9 cellular contexts compared by ENCODE assay signal in the genomic region with DNA sequence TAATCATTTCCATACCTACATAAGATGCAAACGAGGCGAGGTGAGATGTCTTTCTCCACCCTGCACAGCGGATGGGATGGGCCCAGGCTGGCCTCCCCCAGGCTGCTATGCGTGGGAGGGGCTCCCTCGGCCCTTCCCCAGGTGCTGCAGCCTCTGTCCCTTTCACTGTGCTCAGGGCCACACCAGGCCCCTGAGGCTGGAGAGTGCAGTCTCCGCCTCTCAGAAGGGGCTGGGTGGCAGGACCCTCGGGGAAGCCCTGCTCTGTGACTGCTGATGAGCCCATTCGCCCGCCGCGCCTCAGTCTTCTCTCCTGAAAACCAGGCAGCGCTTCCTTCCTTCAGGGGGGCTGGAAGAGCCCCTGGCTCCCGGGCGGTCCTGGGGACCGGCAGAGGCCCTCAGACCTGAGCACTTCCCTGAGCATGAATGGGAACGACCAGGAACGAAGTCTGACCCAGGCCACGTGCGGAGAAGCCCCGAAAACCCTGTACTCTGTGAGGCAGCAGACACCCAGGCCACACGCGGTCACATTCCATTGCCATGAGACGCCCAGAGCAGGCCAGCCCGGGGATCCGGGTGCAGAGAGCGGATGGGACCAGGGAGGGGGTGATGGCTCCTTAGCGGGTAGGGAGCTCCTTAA. TPM values are rescaled to one million over a fixed set of nuclear protein-coding genes. Genes with fewer than 3 reads are reported as not detected.
DNase-seq lines count a peak whose midpoint lies in the region; ATAC-seq, FAIRE-seq and TF ChIP-seq lines count a peak whose summit lies in the region.
"Had no signal": no experiment of that assay in that cellular context is flagged by ENCODE, and none has a peak within 500 bp of the region (broad histone marks: within the 10 kb centered on the region; RNA-seq: fewer than 3 reads in every experiment).

No MANE protein-coding gene starts in this region.

- no peak overlapping the region for H3K27ac ChIP-seq in Karpas-422 (ENCODE audit: low read length)
- peak overlapping the region in 1 of 2 donors; percentile 20 for H3K27ac ChIP-seq in lung (ENCODE audit: low read depth in 1 of 2, low read length in 1 of 2)
- peak overlapping the region; percentile 11 for H3K27ac ChIP-seq in upper lobe of right lung

- H3K36me3 ChIP-seq in Karpas-422 (ENCODE audit: insufficient read depth, low read length) (no peaks in the 10 kb centered on the region), lung (ENCODE audit: control insufficient read depth in 2 of 2, insufficient read depth in 2 of 2, low read length in 2 of 2) (no peaks in the 10 kb centered on the region), upper lobe of right lung (no peaks in the 10 kb centered on the region)

- no peaks in the 10 kb centered on the region for H3K9me3 ChIP-seq in Karpas-422 (ENCODE audit: low read length)
- no peaks in the 10 kb centered on the region for H3K9me3 ChIP-seq in lung (ENCODE audit: control insufficient read depth in 2 of 2, insufficient read depth in 1 of 2, low read length in 1 of 2)
- no peaks in the 10 kb centered on the region for H3K9me3 ChIP-seq in upper lobe of right lung

- ATAC-seq in lung (ENCODE audit: insufficient read depth, low FRiP score) (no peak), upper lobe of right lung (peak; percentile 41)

- H3K79me2 ChIP-seq in Karpas-422 (ENCODE audit: low read length), result no peaks in the 10 kb centered on the region

- H3K4me1 ChIP-seq in Karpas-422 (ENCODE audit: low read length) (no peaks in the 10 kb centered on the region), lung (ENCODE audit: control insufficient read depth in 2 of 2, insufficient read depth in 2 of 2, low read length in 2 of 2) (peaks cover 19 to 40% of the 10 kb centered on the region in 2 donors), upper lobe of right lung (peaks cover 71% of the 10 kb centered on the region)

- WGBS in lung, 2 donors, result 65 to 82% methylated on average over 27 of the region's 27 CpGs

- H3K9me2 ChIP-seq in Karpas-422 (replicated peaks; ENCODE audit: insufficient read depth, low read length), result no peaks in the 10 kb centered on the region

- H3K27me3 ChIP-seq in Karpas-422 (ENCODE audit: low read length), result no peaks in the 10 kb centered on the region
- H3K27me3 ChIP-seq in lung (ENCODE audit: control insufficient read depth, insufficient read depth), result no peaks in the 10 kb centered on the region
- no peaks in the 10 kb centered on the region for H3K27me3 ChIP-seq in upper lobe of right lung

- H3K9ac ChIP-seq in Karpas-422 (ENCODE audit: low read length), result no peak overlapping the region

- peaks cover 2% of the 10 kb centered on the region; the same call in 1 of the 2 replicates for H4K20me1 ChIP-seq in Karpas-422 (ENCODE audit: insufficient read depth, low read depth, low read length)

- FAIRE-seq in frontal cortex (lab: Jason Lieb, UNC), result no peak

- H3K4me3 ChIP-seq in Karpas-422 (ENCODE audit: low read length), result no peak overlapping the region
- H3K4me3 ChIP-seq in lung, result no peak overlapping the region
- no peak overlapping the region for H3K4me3 ChIP-seq in upper lobe of right lung

- no peak overlapping the region for H2AFZ ChIP-seq in Karpas-422 (ENCODE audit: low read length)

- intact Hi-C loops in upper lobe of right lung (cut with DNase I), result no loop called here

- DNase-seq in Karpas-422 (peak; percentile 45), dedifferentiated amniotic fluid mesenchymal stem cell (ENCODE audit: extremely low spot score) (peak; percentile 66), lung (ENCODE audit: low spot score) (peak; percentile 55), upper lobe of right lung (no peak), DMS79 treated with DMSO at 0.1 percent for 48 hours (lab: John Stamatoyannopoulos, UW) (no peak), NCI-H69 (lab: John Stamatoyannopoulos, UW) (no peak), frontal cortex (ENCODE audit: low spot score in 2 of 2) (no peak)
- no peak for DNase-seq in stimulated activated naive CD4-positive, alpha-beta T cell treated with Interleukin-2 at 50 U/mL for 16 hours (lab: John Stamatoyannopoulos, UW)
- DNase-seq: NCI-H2029 treated with DMSO at 0.1 percent for 48 hours had no signal

- H3K4me2 ChIP-seq in Karpas-422 (ENCODE audit: low read depth, low read length, poor library complexity, severe bottlenecking), result no peak overlapping the region

- TF ChIP-seq CTCF in lung (IDR thresholded peaks at IDR 0.05; ENCODE audit: control extremely low read depth, extremely low read depth) (no peak), upper lobe of right lung (IDR thresholded peaks at IDR 0.05) (no peak)

RNA-seq across cellular contexts. Expression of gene NOTCH1, which starts 21.9 kb away (rescaled TPM):
- total RNA-seq in Karpas-422 (2014; rRNA removed; shearing (Covaris generic); ENCODE audit: low replicate concordance), result 4.3 and 15.0 TPM in 2 replicates
- total RNA-seq in lung (100 to 1,000 TPM in 1 of 2 donors, 10 to 100 TPM in 1; 64.3 to 101 TPM), upper lobe of right lung (114 TPM), frontal cortex (15.9 TPM)
- polyA plus RNA-seq in lung, result 10 to 100 TPM; 23.9 to 24.7 TPM

Comparison
In these comparisons a context has a peak if more than half of its experiments do, and no peak if none do; other contexts are left out.
1. DNase-seq: peak in Karpas-422 (single experiment), dedifferentiated amniotic fluid mesenchymal stem cell (single experiment) and lung (single experiment); none in upper lobe of right lung (single experiment), stimulated activated naive CD4-positive, alpha-beta T cell treated with Interleukin-2 at 50 U/mL for 16 hours (single experiment), DMS79 treated with DMSO at 0.1 percent for 48 hours (single experiment), NCI-H69 (single experiment) and frontal cortex (0 of 2).